Comparison of ENCODE assay signal across 11 cellular contexts in the genomic region with DNA sequence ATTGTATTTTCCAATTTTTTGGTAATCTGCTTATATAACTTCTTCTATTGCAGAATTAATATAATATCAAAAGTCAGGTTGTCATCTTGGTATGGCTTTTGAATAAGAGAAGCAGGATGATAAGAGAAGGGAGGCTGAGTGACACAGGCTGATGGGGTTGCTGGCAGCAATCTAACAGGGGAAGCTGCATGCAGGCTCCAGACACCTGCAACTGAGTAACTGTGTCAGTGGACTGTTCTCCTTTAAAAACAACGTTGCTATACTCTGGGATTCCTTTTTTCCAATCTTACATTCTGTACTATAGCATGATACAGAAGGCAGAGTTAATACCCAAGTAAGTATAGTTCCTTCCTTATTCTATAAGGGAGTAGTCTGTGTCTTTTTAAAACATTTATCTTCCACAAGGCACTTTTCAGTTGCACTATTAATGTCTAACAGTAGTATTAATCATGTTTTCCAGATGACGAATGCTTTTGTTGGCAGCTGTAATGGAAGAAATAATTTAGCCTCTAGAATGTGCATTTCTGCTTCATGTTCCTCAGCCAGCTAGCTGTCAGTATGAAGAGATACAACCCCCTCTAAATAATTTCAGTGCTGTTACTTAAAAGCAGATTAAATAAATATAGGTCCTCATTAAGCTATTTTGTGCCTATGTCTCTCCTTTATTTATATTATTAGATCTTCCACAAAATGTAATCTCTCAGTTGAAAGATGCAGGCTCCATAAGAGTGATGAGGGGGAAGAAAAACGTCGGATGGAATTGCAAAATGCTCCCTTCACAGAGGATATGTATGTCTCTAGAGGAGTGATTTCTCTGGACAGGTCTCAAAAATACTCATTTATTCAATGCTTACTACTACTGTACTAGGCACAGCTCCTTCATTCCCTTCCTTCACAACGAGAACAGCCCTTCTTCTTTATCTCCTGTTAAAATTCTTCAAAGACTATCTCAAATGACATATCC. TPM values are rescaled to one million over a fixed set of nuclear protein-coding genes. Genes with fewer than 3 reads are reported as not detected.
A peak's percentile ranks its signal among the peaks of the same experiment; 100 is the strongest.
DNase-seq lines count a peak whose midpoint lies in the region; ATAC-seq and TF ChIP-seq lines count a peak whose summit lies in the region.
"Had no signal": no experiment of that assay in that cellular context is flagged by ENCODE, and none has a peak within 500 bp of the region (broad histone marks: within the 10 kb centered on the region; RNA-seq: fewer than 3 reads in every experiment).

No MANE protein-coding gene starts in this region.

- DNase-seq in AG20443 (ENCODE audit: low spot score) (peak; percentile 54), OCI-M1 (lab: John Stamatoyannopoulos, UW) (peak; percentile 68), fibroblast of gingiva (ENCODE audit: low read depth) (peak; percentile 64), myocyte (ENCODE audit: low read depth) (peak; percentile 23), KG1 (lab: John Stamatoyannopoulos, UW) (no peak), DMS79 (lab: John Stamatoyannopoulos, UW) (no peak), GM10266 (ENCODE audit: extremely low spot score) (no peak)
- DNase-seq: activated CD8-positive, alpha-beta memory T cell treated with anti-CD3 and anti-CD28 coated beads, Interleukin-2, amount 10 ng/mL, durations not matched to agents 7 days and 5 days; body of pancreas; NCI-H748 treated with DMSO at 0.1 percent for 48 hours had no signal

- no peak for ATAC-seq in GM21529 (IDR thresholded peaks at IDR 0.05; ENCODE audit: unreplicated experiment)
- ATAC-seq: activated CD8-positive, alpha-beta memory T cell treated with anti-CD3 and anti-CD28 coated beads, Interleukin-2, amount 10 ng/mL, durations not matched to agents 7 days and 5 days; body of pancreas had no signal

- no peak for TF ChIP-seq CTCF in GM10266 (IDR thresholded peaks at IDR 0.05; ENCODE audit: control insufficient read depth, insufficient read depth, low read depth, missing control alignments)

RNA-seq across cellular contexts. Expression of a gene that starts 50.8 kb away (rescaled TPM):
- total RNA-seq in myocyte, result 17.3 and 23.0 TPM in 2 replicates
- polyA plus RNA-seq in myocyte (2012), result 10.3 TPM

Comparison
In these comparisons a context has a peak if more than half of its experiments do, and no peak if none do; other contexts are left out.
1. DNase-seq: peak in AG20443 (single experiment), OCI-M1 (single experiment), fibroblast of gingiva (single experiment) and myocyte (single experiment); none in KG1 (single experiment), DMS79 (single experiment) and GM10266 (single experiment).